In the genomic region with DNA sequence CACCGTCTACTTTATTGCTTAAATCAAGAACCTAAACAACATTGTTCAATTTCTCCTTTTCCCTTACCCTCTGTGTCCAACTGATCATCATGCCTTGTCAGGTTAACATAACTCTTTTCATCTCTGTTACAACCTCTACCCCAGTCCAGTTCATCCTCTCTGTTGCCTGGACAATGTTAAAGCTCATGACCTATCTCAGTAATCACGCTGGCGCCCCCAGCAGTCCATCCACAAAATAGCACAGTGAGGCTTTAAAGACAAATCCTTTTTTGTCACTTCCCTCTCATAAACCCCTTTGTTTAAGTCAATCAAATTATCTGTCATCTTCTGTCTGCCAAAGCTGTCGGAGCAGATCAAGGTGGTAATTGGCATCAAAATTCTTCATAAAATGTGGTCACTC, we compare ENCODE assay signal across 8 cellular contexts.
A peak's percentile ranks its signal among the peaks of the same experiment; 100 is the strongest.
DNase-seq lines count a peak whose midpoint lies in the region; ATAC-seq and TF ChIP-seq lines count a peak whose summit lies in the region.

No MANE protein-coding gene starts in this region.

- TF ChIP-seq POLR2A in ovary (IDR thresholded peaks at IDR 0.05), result no peak

- peak; percentile 47 for ATAC-seq in HG03442 (IDR thresholded peaks at IDR 0.05; ENCODE audit: unreplicated experiment)

- DNase-seq in GM10266 (ENCODE audit: extremely low spot score) (peak; percentile 19), T-helper 1 cell (peak; percentile 16 to 48 (median 26)), astrocyte of the spinal cord (ENCODE audit: low read depth, low spot score) (peak; percentile 43), kidney glomerular epithelial cell (lab: John Stamatoyannopoulos, UW) (peak; percentile 40), ovary (no peak), NCI-H1930 (lab: John Stamatoyannopoulos, UW) (no peak)
- peak; percentile 21 to 50 for DNase-seq in stimulated activated CD8-positive, alpha-beta memory T cell treated with anti-CD3 and anti-CD28 coated beads, Interleukin-2, amount 100 ng/mL, for 48 hours (ENCODE audit: low read depth in 2 of 2)

- in situ Hi-C loops in astrocyte of the spinal cord (cut with HindIII; ENCODE audit: low sequenced_read_pairs), result no loop called here

- TF ChIP-seq EP300 in ovary (IDR thresholded peaks at IDR 0.05), result no peak

- H3K27me3 ChIP-seq in ovary, result no peaks in the 10 kb centered on the region

- H3K4me1 ChIP-seq in ovary (ENCODE audit: insufficient read depth), result no peaks in the 10 kb centered on the region

- H3K9me3 ChIP-seq in ovary, result no peaks in the 10 kb centered on the region

- TF ChIP-seq CTCF in GM10266 (IDR thresholded peaks at IDR 0.05; ENCODE audit: control insufficient read depth, insufficient read depth, low read depth, missing control alignments) (peak; percentile 34), astrocyte of the spinal cord (IDR thresholded peaks at IDR 0.05; ENCODE audit: low read depth, low read length) (peak; percentile 59), ovary (IDR thresholded peaks at IDR 0.05) (peak in 1 of 3 donors; percentile 12)

- H3K27ac ChIP-seq in ovary, result no peak overlapping the region

- intact Hi-C loops in ovary (cut with DNase I), result no loop called here

- WGBS in ovary, 3 donors, result 79 to 86% (median 83%) methylated on average over 4 of the region's 4 CpGs

- H3K36me3 ChIP-seq in ovary, result no peaks in the 10 kb centered on the region

- H3K4me3 ChIP-seq in astrocyte of the spinal cord (ENCODE audit: low read depth, low read length) (no peak overlapping the region), ovary (no peak overlapping the region)

Comparison
In these comparisons a context has a peak if more than half of its experiments do, and no peak if none do; other contexts are left out.
1. DNase-seq: peak in GM10266 (single experiment), T-helper 1 cell (5 of 5), astrocyte of the spinal cord (single experiment), kidney glomerular epithelial cell (single experiment) and stimulated activated CD8-positive, alpha-beta memory T cell treated with anti-CD3 and anti-CD28 coated beads, Interleukin-2, amount 100 ng/mL, for 48 hours (2 of 2); none in ovary (0 of 5) and NCI-H1930 (0 of 2).